6 cellular contexts compared by ENCODE assay signal in genomic region chr15:82513587-82513986, GRCh38. TPM values are rescaled to one million over a fixed set of nuclear protein-coding genes. Genes with fewer than 3 reads are reported as not detected.
DNase-seq lines count a peak whose midpoint lies in the region; ATAC-seq and TF ChIP-seq lines count a peak whose summit lies in the region.
"Not testable (repeated sequence)": the region's sequence is repeated elsewhere in the genome, so short reads cannot be mapped to it uniquely, and the experiment has no call there.

No MANE protein-coding gene starts in this region.

- not testable (repeated sequence) for H3K27ac Mint-ChIP-seq in activated naive CD4-positive, alpha-beta T cell treated with anti-CD3 and anti-CD28 coated beads, Interleukin-2, amount 50 U/mL, for 72 hours

- ATAC-seq in activated naive CD4-positive, alpha-beta T cell treated with anti-CD3 and anti-CD28 coated beads, Interleukin-2, amount 50 U/mL, for 72 hours; lower lobe of right lung: not testable (repeated sequence)

- H3K27me3 ChIP-seq in BLaER1 treated with 17β-estradiol and CSF1 and Interleukin-3, amounts not matched to agents 10 nM and 100 nM; SJSA1 (replicated peaks); cardiac muscle cell; lower lobe of right lung (ENCODE audit: low read depth): not testable (repeated sequence)

- H3K9me3 Mint-ChIP-seq in activated naive CD4-positive, alpha-beta T cell treated with anti-CD3 and anti-CD28 coated beads, Interleukin-2, amount 50 U/mL, for 72 hours = not testable (repeated sequence)

- H3K27ac ChIP-seq in BLaER1 treated with 17β-estradiol and CSF1 and Interleukin-3, amounts not matched to agents 10 nM and 100 nM; SJSA1; cardiac muscle cell; lower lobe of right lung; skin epidermis: not testable (repeated sequence)

- not testable (repeated sequence) for H3K36me3 ChIP-seq in BLaER1 treated with 17β-estradiol and CSF1 and Interleukin-3, amounts not matched to agents 10 nM and 100 nM; SJSA1; cardiac muscle cell; lower lobe of right lung

- not testable (repeated sequence) for H3K9ac ChIP-seq in BLaER1 treated with 17β-estradiol and CSF1 and Interleukin-3, amounts not matched to agents 10 nM and 100 nM

- not testable (repeated sequence) for H3K4me1 ChIP-seq in BLaER1 treated with 17β-estradiol and CSF1 and Interleukin-3, amounts not matched to agents 10 nM and 100 nM; SJSA1 (replicated peaks); cardiac muscle cell (ENCODE audit: low read depth); lower lobe of right lung

- H3K4me3 ChIP-seq in BLaER1 treated with 17β-estradiol and CSF1 and Interleukin-3, amounts not matched to agents 10 nM and 100 nM = peak overlapping the region in 7 of 10 experiments; percentile 38 to 53 (median 46); a peak in 7 of 20 replicates
- H3K4me3 ChIP-seq in SJSA1 = peak overlapping the region; percentile 20; the same call in 1 of the 2 replicates
- peak overlapping the region; percentile 18 for H3K4me3 ChIP-seq in cardiac muscle cell
- H3K4me3 ChIP-seq in lower lobe of right lung = peak overlapping the region; percentile 34
- H3K4me3 ChIP-seq in skin epidermis = peak overlapping the region in 4 of 7 experiments; percentile 20 to 26 (median 24)

- not testable (repeated sequence) for H3K9me3 ChIP-seq in BLaER1 treated with 17β-estradiol and CSF1 and Interleukin-3, amounts not matched to agents 10 nM and 100 nM (replicated peaks in 1 of 11); SJSA1 (replicated peaks); cardiac muscle cell (ENCODE audit: low read depth); lower lobe of right lung

- TF ChIP-seq CTCF in cardiac muscle cell (IDR thresholded peaks at IDR 0.05; ENCODE audit: low read depth, low read length); lower lobe of right lung (IDR thresholded peaks at IDR 0.05): not testable (repeated sequence)

- not testable (repeated sequence) for H3K4me2 ChIP-seq in BLaER1 treated with 17β-estradiol and CSF1 and Interleukin-3, amounts not matched to agents 10 nM and 100 nM

- not testable (repeated sequence) for H3K36me3 Mint-ChIP-seq in activated naive CD4-positive, alpha-beta T cell treated with anti-CD3 and anti-CD28 coated beads, Interleukin-2, amount 50 U/mL, for 72 hours

- DNase-seq in SJSA1 (ENCODE audit: low read depth in 1 of 2, low spot score in 2 of 2); cardiac muscle cell (ENCODE audit: low read depth in 1 of 2, low spot score in 1 of 2); lower lobe of right lung: not testable (repeated sequence)
- peak; percentile 11 to 75 for DNase-seq in activated naive CD4-positive, alpha-beta T cell treated with anti-CD3 and anti-CD28 coated beads, Interleukin-2, amount 50 U/mL, for 72 hours (ENCODE audit: low spot score in 2 of 2)

- intact Hi-C loops in lower lobe of right lung (cut with DNase I) = not testable (repeated sequence)

- H4K20me1 ChIP-seq in BLaER1 treated with 17β-estradiol and CSF1 and Interleukin-3, amounts not matched to agents 10 nM and 100 nM = not testable (repeated sequence)

RNA-seq across cellular contexts. Expression of gene RPS17, which starts 26.7 kb away (rescaled TPM):
- 1,874 and 2,652 TPM in 2 replicates for total RNA-seq in SJSA1 (2014; rRNA removed; shearing (Covaris generic))
- total RNA-seq in activated naive CD4-positive, alpha-beta T cell treated with anti-CD3 and anti-CD28 coated beads, Interleukin-2, amount 50 U/mL, for 72 hours = 1,000 to 10,000 TPM; 3,116 to 3,713 TPM
- total RNA-seq in cardiac muscle cell (1,419 and 2,366 TPM in 2 replicates), lower lobe of right lung (1,182 TPM)
- polyA plus RNA-seq in cardiac muscle cell = 596 and 663 TPM in 2 replicates
